9 cellular contexts compared by ENCODE assay signal in the genomic region with DNA sequence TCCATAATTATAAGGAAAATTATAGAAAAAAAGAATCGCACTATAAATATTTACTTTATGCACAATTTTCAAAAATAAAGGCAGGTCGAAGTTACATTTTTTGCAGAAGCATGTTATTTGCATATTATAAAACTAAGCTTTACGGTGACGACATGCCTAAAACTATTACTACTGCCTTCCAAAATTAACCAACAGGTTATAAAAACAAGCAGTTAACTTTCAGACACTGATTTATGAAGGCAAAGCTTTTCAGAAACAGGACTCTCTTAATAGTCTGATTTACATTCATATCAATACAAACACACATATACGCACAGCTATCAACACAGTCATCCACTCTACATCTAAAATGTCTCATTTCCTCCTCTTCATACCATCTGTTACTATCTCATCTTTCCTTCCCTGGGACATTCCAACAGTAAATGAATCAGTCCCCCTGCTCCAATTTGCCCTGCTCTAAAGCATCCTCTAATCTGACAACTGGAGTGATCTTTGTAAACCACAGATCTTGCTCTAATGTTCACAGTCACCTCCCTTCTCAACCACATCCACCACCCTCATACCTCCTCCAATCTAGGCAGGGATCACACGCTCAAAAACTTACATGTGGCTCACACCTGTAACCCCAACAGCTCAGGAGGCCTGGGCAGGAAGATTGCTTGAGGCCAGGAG. TPM values are rescaled to one million over a fixed set of nuclear protein-coding genes. Genes with fewer than 3 reads are reported as not detected.
DNase-seq lines count a peak whose midpoint lies in the region; ATAC-seq lines count a peak whose summit lies in the region.
"Had no signal": no experiment of that assay in that cellular context is flagged by ENCODE, and none has a peak within 500 bp of the region (broad histone marks: within the 10 kb centered on the region; RNA-seq: fewer than 3 reads in every experiment).

No MANE protein-coding gene starts in this region.

- H3K36me3 ChIP-seq in aorta (ENCODE audit: control insufficient read depth in 1 of 2, insufficient read depth in 2 of 2, low read length in 1 of 2), result no peaks in the 10 kb centered on the region

- peaks cover 18% of the 10 kb centered on the region for H3K36me3 Mint-ChIP-seq in activated naive CD8-positive, alpha-beta T cell

- no peak overlapping the region for H3K4me3 Mint-ChIP-seq in activated naive CD8-positive, alpha-beta T cell

- no peaks in the 10 kb centered on the region for H3K9me3 ChIP-seq in aorta (ENCODE audit: control insufficient read depth, low read length)

- peak; percentile 49 for DNase-seq in NK-92 treated with Interleukin-12 subunit alpha and Interleukin-12 subunit beta, amount 100 ng/mL, for 24 hours (lab: John Stamatoyannopoulos, UW)
- DNase-seq in NK-92 (lab: John Stamatoyannopoulos, UW; ENCODE audit: unreplicated experiment) (no peak), non-pigmented ciliary epithelial cell (ENCODE audit: low read depth) (peak; percentile 92), CD1c-positive myeloid dendritic cell (ENCODE audit: extremely low spot score) (no peak), aorta (no peak)

- no peaks in the 10 kb centered on the region for H3K27me3 Mint-ChIP-seq in activated naive CD8-positive, alpha-beta T cell

- peak overlapping the region; percentile 54 for H3K27ac Mint-ChIP-seq in activated naive CD8-positive, alpha-beta T cell

- ATAC-seq in HG03565 (IDR thresholded peaks at IDR 0.05; ENCODE audit: unreplicated experiment) (peak; percentile 45), HG03039 (IDR thresholded peaks at IDR 0.05; ENCODE audit: unreplicated experiment) (no peak), aorta (ENCODE audit: low FRiP score) (no peak)

- H3K4me3 ChIP-seq in aorta (ENCODE audit: low read length in 2 of 2), result no peak overlapping the region
- H3K4me3 ChIP-seq: BLaER1 treated with 17β-estradiol and CSF1 and Interleukin-3, amounts not matched to agents 10 nM and 100 nM had no signal

- H3K9me3 Mint-ChIP-seq in activated naive CD8-positive, alpha-beta T cell (ENCODE audit: low read depth), result peaks cover 6% of the 10 kb centered on the region

- WGBS in aorta, 2 donors, result 61 to 68% methylated on average over 6 of the region's 6 CpGs

- H3K4me1 Mint-ChIP-seq in activated naive CD8-positive, alpha-beta T cell (ENCODE audit: low read depth), result peaks cover 43% of the 10 kb centered on the region

- no peak overlapping the region for H3K27ac ChIP-seq in aorta (ENCODE audit: low read depth in 1 of 2, low read length in 2 of 2)
- H3K27ac ChIP-seq: BLaER1 treated with 17β-estradiol and CSF1 and Interleukin-3, amounts not matched to agents 10 nM and 100 nM had no signal

- intact Hi-C loops in aorta (cut with DNase I), result no loop called here

- H3K4me1 ChIP-seq in aorta (ENCODE audit: control insufficient read depth in 1 of 2, insufficient read depth in 2 of 2, low read length in 2 of 2), result no peaks in the 10 kb centered on the region

- H3K27me3 ChIP-seq in aorta (ENCODE audit: control insufficient read depth in 1 of 2, insufficient read depth in 2 of 2, low read length in 1 of 2), result no peaks in the 10 kb centered on the region
- H3K27me3 ChIP-seq: BLaER1 treated with 17β-estradiol and CSF1 and Interleukin-3, amounts not matched to agents 10 nM and 100 nM had no signal

RNA-seq across cellular contexts. Expression of a gene that starts 21.6 kb away (rescaled TPM):
- 10 to 100 TPM; 63.1 to 64.0 TPM for total RNA-seq in aorta
- polyA plus RNA-seq in aorta, result 10 to 100 TPM; 13.5 to 18.7 TPM

Comparison
In these comparisons a context has a peak if more than half of its experiments do, and no peak if none do; other contexts are left out.
1. DNase-seq: peak in NK-92 treated with Interleukin-12 subunit alpha and Interleukin-12 subunit beta, amount 100 ng/mL, for 24 hours (single experiment) and non-pigmented ciliary epithelial cell (single experiment); none in NK-92 (single experiment), CD1c-positive myeloid dendritic cell (single experiment) and aorta (0 of 2).